Comparison of ENCODE assay signal across 1 cellular context in the genomic region with DNA sequence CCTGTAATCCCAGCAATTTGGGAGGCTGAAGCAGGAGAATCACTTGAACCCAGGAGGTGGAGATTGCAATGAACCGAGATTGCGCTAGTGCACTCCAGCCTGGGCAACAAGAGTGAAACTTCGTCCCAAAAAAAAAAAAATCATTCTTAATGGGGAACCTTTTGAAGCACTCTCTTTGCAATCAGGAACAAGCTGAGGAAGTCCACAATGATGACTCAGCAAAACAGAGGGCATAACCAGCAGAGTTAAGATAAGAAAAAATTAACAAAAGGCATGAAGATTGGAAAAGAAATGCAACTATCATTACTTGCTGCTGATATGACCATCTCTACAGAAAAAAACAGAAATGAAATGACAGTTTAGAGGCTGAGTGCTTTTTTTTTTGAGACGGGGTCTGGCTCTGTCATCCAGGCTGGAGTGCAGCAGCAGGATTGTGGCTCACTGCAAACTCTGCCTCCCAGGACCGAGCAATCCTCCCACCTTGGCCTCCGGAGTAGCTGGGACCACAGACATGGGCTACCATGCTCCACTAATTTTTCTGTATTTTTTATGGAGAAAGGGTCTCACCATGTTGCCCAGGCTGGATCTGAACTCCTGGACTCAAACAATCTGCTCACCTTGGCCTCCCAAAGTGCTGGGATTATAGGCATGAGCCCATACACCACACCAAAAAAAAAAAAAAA.
A peak's percentile ranks its signal among the peaks of the same experiment; 100 is the strongest.
TF ChIP-seq lines count a peak whose summit lies in the region.

No MANE protein-coding gene starts in this region.

TF ChIP-seq in K562, 482 proteins besides CTCF, POLR2A, EP300 and RAD21 (continued from another document and continues in another):
- TF ChIP-seq, protein P1, sequence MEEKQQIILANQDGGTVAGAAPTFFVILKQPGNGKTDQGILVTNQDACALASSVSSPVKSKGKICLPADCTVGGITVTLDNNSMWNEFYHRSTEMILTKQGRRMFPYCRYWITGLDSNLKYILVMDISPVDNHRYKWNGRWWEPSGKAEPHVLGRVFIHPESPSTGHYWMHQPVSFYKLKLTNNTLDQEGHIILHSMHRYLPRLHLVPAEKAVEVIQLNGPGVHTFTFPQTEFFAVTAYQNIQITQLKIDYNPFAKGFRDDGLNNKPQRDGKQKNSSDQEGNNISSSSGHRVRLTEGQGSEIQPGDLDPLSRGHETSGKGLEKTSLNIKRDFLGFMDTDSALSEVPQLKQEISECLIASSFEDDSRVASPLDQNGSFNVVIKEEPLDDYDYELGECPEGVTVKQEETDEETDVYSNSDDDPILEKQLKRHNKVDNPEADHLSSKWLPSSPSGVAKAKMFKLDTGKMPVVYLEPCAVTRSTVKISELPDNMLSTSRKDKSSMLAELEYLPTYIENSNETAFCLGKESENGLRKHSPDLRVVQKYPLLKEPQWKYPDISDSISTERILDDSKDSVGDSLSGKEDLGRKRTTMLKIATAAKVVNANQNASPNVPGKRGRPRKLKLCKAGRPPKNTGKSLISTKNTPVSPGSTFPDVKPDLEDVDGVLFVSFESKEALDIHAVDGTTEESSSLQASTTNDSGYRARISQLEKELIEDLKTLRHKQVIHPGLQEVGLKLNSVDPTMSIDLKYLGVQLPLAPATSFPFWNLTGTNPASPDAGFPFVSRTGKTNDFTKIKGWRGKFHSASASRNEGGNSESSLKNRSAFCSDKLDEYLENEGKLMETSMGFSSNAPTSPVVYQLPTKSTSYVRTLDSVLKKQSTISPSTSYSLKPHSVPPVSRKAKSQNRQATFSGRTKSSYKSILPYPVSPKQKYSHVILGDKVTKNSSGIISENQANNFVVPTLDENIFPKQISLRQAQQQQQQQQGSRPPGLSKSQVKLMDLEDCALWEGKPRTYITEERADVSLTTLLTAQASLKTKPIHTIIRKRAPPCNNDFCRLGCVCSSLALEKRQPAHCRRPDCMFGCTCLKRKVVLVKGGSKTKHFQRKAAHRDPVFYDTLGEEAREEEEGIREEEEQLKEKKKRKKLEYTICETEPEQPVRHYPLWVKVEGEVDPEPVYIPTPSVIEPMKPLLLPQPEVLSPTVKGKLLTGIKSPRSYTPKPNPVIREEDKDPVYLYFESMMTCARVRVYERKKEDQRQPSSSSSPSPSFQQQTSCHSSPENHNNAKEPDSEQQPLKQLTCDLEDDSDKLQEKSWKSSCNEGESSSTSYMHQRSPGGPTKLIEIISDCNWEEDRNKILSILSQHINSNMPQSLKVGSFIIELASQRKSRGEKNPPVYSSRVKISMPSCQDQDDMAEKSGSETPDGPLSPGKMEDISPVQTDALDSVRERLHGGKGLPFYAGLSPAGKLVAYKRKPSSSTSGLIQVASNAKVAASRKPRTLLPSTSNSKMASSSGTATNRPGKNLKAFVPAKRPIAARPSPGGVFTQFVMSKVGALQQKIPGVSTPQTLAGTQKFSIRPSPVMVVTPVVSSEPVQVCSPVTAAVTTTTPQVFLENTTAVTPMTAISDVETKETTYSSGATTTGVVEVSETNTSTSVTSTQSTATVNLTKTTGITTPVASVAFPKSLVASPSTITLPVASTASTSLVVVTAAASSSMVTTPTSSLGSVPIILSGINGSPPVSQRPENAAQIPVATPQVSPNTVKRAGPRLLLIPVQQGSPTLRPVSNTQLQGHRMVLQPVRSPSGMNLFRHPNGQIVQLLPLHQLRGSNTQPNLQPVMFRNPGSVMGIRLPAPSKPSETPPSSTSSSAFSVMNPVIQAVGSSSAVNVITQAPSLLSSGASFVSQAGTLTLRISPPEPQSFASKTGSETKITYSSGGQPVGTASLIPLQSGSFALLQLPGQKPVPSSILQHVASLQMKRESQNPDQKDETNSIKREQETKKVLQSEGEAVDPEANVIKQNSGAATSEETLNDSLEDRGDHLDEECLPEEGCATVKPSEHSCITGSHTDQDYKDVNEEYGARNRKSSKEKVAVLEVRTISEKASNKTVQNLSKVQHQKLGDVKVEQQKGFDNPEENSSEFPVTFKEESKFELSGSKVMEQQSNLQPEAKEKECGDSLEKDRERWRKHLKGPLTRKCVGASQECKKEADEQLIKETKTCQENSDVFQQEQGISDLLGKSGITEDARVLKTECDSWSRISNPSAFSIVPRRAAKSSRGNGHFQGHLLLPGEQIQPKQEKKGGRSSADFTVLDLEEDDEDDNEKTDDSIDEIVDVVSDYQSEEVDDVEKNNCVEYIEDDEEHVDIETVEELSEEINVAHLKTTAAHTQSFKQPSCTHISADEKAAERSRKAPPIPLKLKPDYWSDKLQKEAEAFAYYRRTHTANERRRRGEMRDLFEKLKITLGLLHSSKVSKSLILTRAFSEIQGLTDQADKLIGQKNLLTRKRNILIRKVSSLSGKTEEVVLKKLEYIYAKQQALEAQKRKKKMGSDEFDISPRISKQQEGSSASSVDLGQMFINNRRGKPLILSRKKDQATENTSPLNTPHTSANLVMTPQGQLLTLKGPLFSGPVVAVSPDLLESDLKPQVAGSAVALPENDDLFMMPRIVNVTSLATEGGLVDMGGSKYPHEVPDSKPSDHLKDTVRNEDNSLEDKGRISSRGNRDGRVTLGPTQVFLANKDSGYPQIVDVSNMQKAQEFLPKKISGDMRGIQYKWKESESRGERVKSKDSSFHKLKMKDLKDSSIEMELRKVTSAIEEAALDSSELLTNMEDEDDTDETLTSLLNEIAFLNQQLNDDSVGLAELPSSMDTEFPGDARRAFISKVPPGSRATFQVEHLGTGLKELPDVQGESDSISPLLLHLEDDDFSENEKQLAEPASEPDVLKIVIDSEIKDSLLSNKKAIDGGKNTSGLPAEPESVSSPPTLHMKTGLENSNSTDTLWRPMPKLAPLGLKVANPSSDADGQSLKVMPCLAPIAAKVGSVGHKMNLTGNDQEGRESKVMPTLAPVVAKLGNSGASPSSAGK (IDR thresholded peaks at IDR 0.05) = no peak
- TF ChIP-seq CTCFL (IDR thresholded peaks at IDR 0.05; ENCODE audit: borderline replicate concordance, insufficient read depth, low read depth, low read length, poor library complexity, severe bottlenecking) (no peak), ZKSCAN3 (CRISPR knock-in tag; IDR thresholded peaks at IDR 0.05) (no peak), CREM (IDR thresholded peaks at IDR 0.05; ENCODE audit: low read depth) (0 out of 2 replicates have a peak, but pooled peaks have one; percentile 3), RBM25 (IDR thresholded peaks at IDR 0.05; ENCODE audit: low read depth, low read length, severe bottlenecking) (no peak), TBL1XR1 (IDR thresholded peaks at IDR 0.05; ENCODE audit: low read length in 2 of 2) (no peak; a peak in 1 of 4 replicates), THRA (IDR thresholded peaks at IDR 0.05) (no peak), ZC3H11A (IDR thresholded peaks at IDR 0.05; ENCODE audit: low read depth, low read length) (no peak), TRIM25 (IDR thresholded peaks at IDR 0.05; ENCODE audit: borderline replicate concordance) (no peak), TFAM (CRISPR knock-in tag; conservative IDR thresholded peaks at IDR 0.05) (no peak), ZEB2 (IDR thresholded peaks at IDR 0.05) (0 out of 2 replicates have a peak, but pooled peaks have one; percentile 40), ZNF174 (CRISPR knock-in tag; IDR thresholded peaks at IDR 0.05) (no peak), TAL1 (IDR thresholded peaks at IDR 0.05) (peak; percentile 57; the same call in 1 of the 2 replicates), ZFP30 (CRISPR knock-in tag; IDR thresholded peaks at IDR 0.05; ENCODE audit: borderline replicate concordance) (no peak), IRF2 (CRISPR knock-in tag; IDR thresholded peaks at IDR 0.05) (no peak), ZNF780A (CRISPR knock-in tag; IDR thresholded peaks at IDR 0.05) (no peak), CEBPG (CRISPR knock-in tag; IDR thresholded peaks at IDR 0.05) (no peak), CEBPG (tag; conservative IDR thresholded peaks at IDR 0.05 in 1 of 2, IDR thresholded peaks at IDR 0.05 in 1 of 2) (no peak), NR2C2 (CRISPR knock-in tag; IDR thresholded peaks at IDR 0.05) (no peak), NR2C2 (tag; IDR thresholded peaks at IDR 0.05) (peak; percentile 51; the same call in 1 of the 2 replicates), KAT7 (CRISPR knock-in tag; IDR thresholded peaks at IDR 0.05; ENCODE audit: borderline replicate concordance) (no peak)
- TF ChIP-seq, protein P2, sequence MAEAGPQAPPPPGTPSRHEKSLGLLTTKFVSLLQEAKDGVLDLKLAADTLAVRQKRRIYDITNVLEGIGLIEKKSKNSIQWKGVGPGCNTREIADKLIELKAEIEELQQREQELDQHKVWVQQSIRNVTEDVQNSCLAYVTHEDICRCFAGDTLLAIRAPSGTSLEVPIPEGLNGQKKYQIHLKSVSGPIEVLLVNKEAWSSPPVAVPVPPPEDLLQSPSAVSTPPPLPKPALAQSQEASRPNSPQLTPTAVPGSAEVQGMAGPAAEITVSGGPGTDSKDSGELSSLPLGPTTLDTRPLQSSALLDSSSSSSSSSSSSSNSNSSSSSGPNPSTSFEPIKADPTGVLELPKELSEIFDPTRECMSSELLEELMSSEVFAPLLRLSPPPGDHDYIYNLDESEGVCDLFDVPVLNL (CRISPR knock-in tag; IDR thresholded peaks at IDR 0.05; ENCODE audit: low read depth) = no peak
- TF ChIP-seq, protein P3, sequence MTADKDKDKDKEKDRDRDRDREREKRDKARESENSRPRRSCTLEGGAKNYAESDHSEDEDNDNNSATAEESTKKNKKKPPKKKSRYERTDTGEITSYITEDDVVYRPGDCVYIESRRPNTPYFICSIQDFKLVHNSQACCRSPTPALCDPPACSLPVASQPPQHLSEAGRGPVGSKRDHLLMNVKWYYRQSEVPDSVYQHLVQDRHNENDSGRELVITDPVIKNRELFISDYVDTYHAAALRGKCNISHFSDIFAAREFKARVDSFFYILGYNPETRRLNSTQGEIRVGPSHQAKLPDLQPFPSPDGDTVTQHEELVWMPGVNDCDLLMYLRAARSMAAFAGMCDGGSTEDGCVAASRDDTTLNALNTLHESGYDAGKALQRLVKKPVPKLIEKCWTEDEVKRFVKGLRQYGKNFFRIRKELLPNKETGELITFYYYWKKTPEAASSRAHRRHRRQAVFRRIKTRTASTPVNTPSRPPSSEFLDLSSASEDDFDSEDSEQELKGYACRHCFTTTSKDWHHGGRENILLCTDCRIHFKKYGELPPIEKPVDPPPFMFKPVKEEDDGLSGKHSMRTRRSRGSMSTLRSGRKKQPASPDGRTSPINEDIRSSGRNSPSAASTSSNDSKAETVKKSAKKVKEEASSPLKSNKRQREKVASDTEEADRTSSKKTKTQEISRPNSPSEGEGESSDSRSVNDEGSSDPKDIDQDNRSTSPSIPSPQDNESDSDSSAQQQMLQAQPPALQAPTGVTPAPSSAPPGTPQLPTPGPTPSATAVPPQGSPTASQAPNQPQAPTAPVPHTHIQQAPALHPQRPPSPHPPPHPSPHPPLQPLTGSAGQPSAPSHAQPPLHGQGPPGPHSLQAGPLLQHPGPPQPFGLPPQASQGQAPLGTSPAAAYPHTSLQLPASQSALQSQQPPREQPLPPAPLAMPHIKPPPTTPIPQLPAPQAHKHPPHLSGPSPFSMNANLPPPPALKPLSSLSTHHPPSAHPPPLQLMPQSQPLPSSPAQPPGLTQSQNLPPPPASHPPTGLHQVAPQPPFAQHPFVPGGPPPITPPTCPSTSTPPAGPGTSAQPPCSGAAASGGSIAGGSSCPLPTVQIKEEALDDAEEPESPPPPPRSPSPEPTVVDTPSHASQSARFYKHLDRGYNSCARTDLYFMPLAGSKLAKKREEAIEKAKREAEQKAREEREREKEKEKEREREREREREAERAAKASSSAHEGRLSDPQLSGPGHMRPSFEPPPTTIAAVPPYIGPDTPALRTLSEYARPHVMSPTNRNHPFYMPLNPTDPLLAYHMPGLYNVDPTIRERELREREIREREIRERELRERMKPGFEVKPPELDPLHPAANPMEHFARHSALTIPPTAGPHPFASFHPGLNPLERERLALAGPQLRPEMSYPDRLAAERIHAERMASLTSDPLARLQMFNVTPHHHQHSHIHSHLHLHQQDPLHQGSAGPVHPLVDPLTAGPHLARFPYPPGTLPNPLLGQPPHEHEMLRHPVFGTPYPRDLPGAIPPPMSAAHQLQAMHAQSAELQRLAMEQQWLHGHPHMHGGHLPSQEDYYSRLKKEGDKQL (CRISPR knock-in tag; IDR thresholded peaks at IDR 0.05; ENCODE audit: borderline replicate concordance) = no peak
- TF ChIP-seq, protein P4, sequence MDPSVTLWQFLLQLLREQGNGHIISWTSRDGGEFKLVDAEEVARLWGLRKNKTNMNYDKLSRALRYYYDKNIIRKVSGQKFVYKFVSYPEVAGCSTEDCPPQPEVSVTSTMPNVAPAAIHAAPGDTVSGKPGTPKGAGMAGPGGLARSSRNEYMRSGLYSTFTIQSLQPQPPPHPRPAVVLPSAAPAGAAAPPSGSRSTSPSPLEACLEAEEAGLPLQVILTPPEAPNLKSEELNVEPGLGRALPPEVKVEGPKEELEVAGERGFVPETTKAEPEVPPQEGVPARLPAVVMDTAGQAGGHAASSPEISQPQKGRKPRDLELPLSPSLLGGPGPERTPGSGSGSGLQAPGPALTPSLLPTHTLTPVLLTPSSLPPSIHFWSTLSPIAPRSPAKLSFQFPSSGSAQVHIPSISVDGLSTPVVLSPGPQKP (CRISPR knock-in tag; IDR thresholded peaks at IDR 0.05) = no peak
